Comparison of ENCODE assay signal across 25 cellular contexts in genomic region chr5:114208588-114208987, GRCh38.
DNase-seq lines count a peak whose midpoint lies in the region; ATAC-seq and TF ChIP-seq lines count a peak whose summit lies in the region.
"Had no signal": no experiment of that assay in that cellular context is flagged by ENCODE, and none has a peak within 500 bp of the region (broad histone marks: within the 10 kb centered on the region; RNA-seq: fewer than 3 reads in every experiment).

No MANE protein-coding gene starts in this region.

- peak overlapping the region; percentile 48 for H3K27ac ChIP-seq in right cardiac atrium (ENCODE audit: low read length)
- H3K27ac ChIP-seq: 22Rv1; A549; BLaER1 treated with 17β-estradiol and CSF1 and Interleukin-3, amounts not matched to agents 10 nM and 100 nM had no signal

- ATAC-seq in Right ventricle myocardium inferior (peak; percentile 64), left cardiac atrium (peak; percentile 64 to 82), right cardiac atrium (peak in 1 of 2 donors; percentile 73), natural killer cell (no peak), HG03469 (IDR thresholded peaks at IDR 0.05; ENCODE audit: unreplicated experiment) (no peak), GM19324 (IDR thresholded peaks at IDR 0.05; ENCODE audit: low FRiP score, unreplicated experiment) (no peak)
- ATAC-seq: A549, GM12878, GM23338, HCT116 had no signal

- H3K27me3 ChIP-seq in right cardiac atrium (ENCODE audit: control insufficient read depth, insufficient read depth): no peaks in the 10 kb centered on the region
- H3K27me3 ChIP-seq: BE2C; BLaER1 treated with 17β-estradiol and CSF1 and Interleukin-3, amounts not matched to agents 10 nM and 100 nM had no signal

- no peaks in the 10 kb centered on the region for H3K36me3 Mint-ChIP-seq in natural killer cell
- H3K36me3 Mint-ChIP-seq: CD14-positive monocyte; CD8-positive, alpha-beta memory T cell had no signal

- no peaks in the 10 kb centered on the region for H3K4me1 ChIP-seq in right cardiac atrium (ENCODE audit: control insufficient read depth, insufficient read depth, low read length)
- H3K4me1 ChIP-seq: A549; BE2C; BLaER1 treated with 17β-estradiol and CSF1 and Interleukin-3, amounts not matched to agents 10 nM and 100 nM had no signal

- H3K4me3 Mint-ChIP-seq in natural killer cell: no peak overlapping the region
- H3K4me3 Mint-ChIP-seq: CD14-positive monocyte; CD4-positive, alpha-beta T cell; CD8-positive, alpha-beta memory T cell; GM23338; H9 had no signal

- no peak overlapping the region for H3K27ac Mint-ChIP-seq in natural killer cell
- H3K27ac Mint-ChIP-seq: CD4-positive, alpha-beta T cell; CD8-positive, alpha-beta memory T cell; GM23338; H9 had no signal

- H3K27me3 Mint-ChIP-seq in natural killer cell (ENCODE audit: low read depth in 2 of 2): no peaks in the 10 kb centered on the region
- H3K27me3 Mint-ChIP-seq: CD4-positive, alpha-beta T cell; CD8-positive, alpha-beta memory T cell had no signal

- no peaks in the 10 kb centered on the region for H3K9me3 ChIP-seq in right cardiac atrium (ENCODE audit: control insufficient read depth, low read length)
- H3K9me3 ChIP-seq: A549; BE2C; BLaER1 treated with 17β-estradiol and CSF1 and Interleukin-3, amounts not matched to agents 10 nM and 100 nM had no signal

- no peak overlapping the region for H3K4me3 ChIP-seq in right cardiac atrium (ENCODE audit: low read length)
- H3K4me3 ChIP-seq: A549; BLaER1 treated with 17β-estradiol and CSF1 and Interleukin-3, amounts not matched to agents 10 nM and 100 nM; GM12878; GM23338 had no signal

- WGBS in right cardiac atrium: 57% methylated on average over 2 of the region's 2 CpGs

- H3K4me1 Mint-ChIP-seq in natural killer cell: no peaks in the 10 kb centered on the region
- H3K4me1 Mint-ChIP-seq: CD14-positive monocyte; CD8-positive, alpha-beta memory T cell; GM23338; H9 had no signal

- TF ChIP-seq CTCF in natural killer cell (IDR thresholded peaks at IDR 0.05): no peak

- intact Hi-C loops in Right ventricle myocardium inferior (cut with DNase I): loop anchor here (10.0 kb wide), 1 partner anchor 104 kb away; no protein-coding TSS in a partner anchor
- intact Hi-C loops in cardiac septum (cut with DNase I): no loop called here
- intact Hi-C loops in left cardiac atrium (cut with DNase I): no loop called here
- intact Hi-C loops in right cardiac atrium (cut with DNase I): no loop called here
- intact Hi-C loops in natural killer cell (cut with micrococcal nuclease): no loop called here

- no peak for DNase-seq in Right ventricle myocardium inferior (ENCODE audit: missing footprints)
- DNase-seq in cardiac septum (ENCODE audit: low spot score): no peak
- DNase-seq in RPMI7951 (ENCODE audit: low read depth): peak; percentile 3
- DNase-seq in left cardiac atrium: no peak
- no peak for DNase-seq in right cardiac atrium
- DNase-seq in natural killer cell: no peak
- DNase-seq: ACHN; AML-193; BE2C; CD4-positive, alpha-beta T cell; CD8-positive, alpha-beta memory T cell; DMS 273 treated with DMSO at 0.1 percent for 48 hours; DMS79; EL; GDM1; H9 had no signal

- peaks cover 15 to 26% of the 10 kb centered on the region in 2 donors for H3K9me3 Mint-ChIP-seq in natural killer cell
- H3K9me3 Mint-ChIP-seq: GM23338, H9 had no signal

Comparison
In these comparisons a context has a peak if more than half of its experiments do, and no peak if none do; other contexts are left out.
1. ATAC-seq: peak in Right ventricle myocardium inferior (single experiment) and left cardiac atrium (2 of 2); none in natural killer cell (0 of 3), HG03469 (single experiment) and GM19324 (single experiment).